ENCODE assay signal across 9 cellular contexts in genomic region chr1:203480525-203481084, GRCh38. TPM values are rescaled to one million over a fixed set of nuclear protein-coding genes. Genes with fewer than 3 reads are reported as not detected.
DNase-seq lines count a peak whose midpoint lies in the region; ATAC-seq and TF ChIP-seq lines count a peak whose summit lies in the region.
"Had no signal": no experiment of that assay in that cellular context is flagged by ENCODE, and none has a peak within 500 bp of the region (broad histone marks: within the 10 kb centered on the region; RNA-seq: fewer than 3 reads in every experiment).

No MANE protein-coding gene starts in this region.

- H3K27me3 Mint-ChIP-seq in WTC11 (ENCODE audit: low read depth): no peaks in the 10 kb centered on the region; the same call in 1 of the 2 replicates

- no peak overlapping the region for H3K27ac Mint-ChIP-seq in WTC11

- H3K36me3 ChIP-seq in mucosa of descending colon (ENCODE audit: low read depth) (no peaks in the 10 kb centered on the region), thyroid gland (peaks cover 0 to 4% of the 10 kb centered on the region in 2 donors)
- H3K36me3 ChIP-seq: neutrophil had no signal

- WGBS in thyroid gland, 2 donors: 34 to 56% methylated on average over 4 to 6 of the region's 6 CpGs

- no peak for TF ChIP-seq POLR2A in thyroid gland (IDR thresholded peaks at IDR 0.05)

- POLR2A ChIA-PET in WTC11 (lab: Charles Lee): no interaction called here

- DNase-seq in DMS53 treated with DMSO at 0.1 percent for 48 hours (lab: John Stamatoyannopoulos, UW; ENCODE audit: unreplicated experiment) (peak; percentile 45), NCI-H1694 treated with DMSO at 0.1 percent for 48 hours (lab: John Stamatoyannopoulos, UW) (peak; percentile 73), WTC11 (ENCODE audit: low spot score) (peak; percentile 45), dermis blood vessel endothelial cell (peak; percentile 56), mucosa of descending colon (peak; percentile 85 to 90 (median 87)), thyroid gland (peak; percentile 31 to 69), putamen (ENCODE audit: low spot score) (no peak), GF-D8 (lab: John Stamatoyannopoulos, UW) (no peak)

- CTCF ChIA-PET in WTC11 (lab: Charles Lee): interaction anchor here (0.8 to 5.5 kb wide), 7 partner anchors 7 to 213 kb away, joined by 3 to 60 read pairs (median 7); no protein-coding TSS in a partner anchor

- TF ChIP-seq CTCF in WTC11 (IDR thresholded peaks at IDR 0.05) (no peak), mucosa of descending colon (IDR thresholded peaks at IDR 0.05) (no peak), thyroid gland (IDR thresholded peaks at IDR 0.05) (no peak)

- H3K36me3 Mint-ChIP-seq in WTC11: no peaks in the 10 kb centered on the region

- peak; percentile 86 for ATAC-seq in WTC11
- ATAC-seq in mucosa of descending colon: peak; percentile 96

- no peaks in the 10 kb centered on the region for H3K9me3 ChIP-seq in mucosa of descending colon
- no peaks in the 10 kb centered on the region for H3K9me3 ChIP-seq in thyroid gland
- H3K9me3 ChIP-seq: neutrophil had no signal

- H3K4me3 ChIP-seq in mucosa of descending colon (no peak overlapping the region), thyroid gland (replicated peaks in 1 of 3) (no peak overlapping the region)

- H3K4me3 Mint-ChIP-seq in WTC11: no peak overlapping the region

- H3K4me1 ChIP-seq in mucosa of descending colon (ENCODE audit: low read depth): peaks cover 7% of the 10 kb centered on the region
- H3K4me1 ChIP-seq in thyroid gland: peaks cover 6 to 17% of the 10 kb centered on the region in 2 donors

- H3K9me3 Mint-ChIP-seq in WTC11: no peaks in the 10 kb centered on the region

- intact Hi-C loops in mucosa of descending colon (cut with DNase I, micrococcal nuclease): loop anchor here (10.0 kb wide), 3 partner anchors 136 to 216 kb away; no protein-coding TSS in a partner anchor
- intact Hi-C loops in thyroid gland (cut with DNase I): no loop called here

- peaks cover 23% of the 10 kb centered on the region for H3K4me1 Mint-ChIP-seq in WTC11

- H3K27me3 ChIP-seq in thyroid gland: no peaks in the 10 kb centered on the region

- H3K27ac ChIP-seq in thyroid gland: peak overlapping the region in 2 of 3 donors; percentile 54 to 74
- H3K27ac ChIP-seq: neutrophil had no signal

TF ChIP-seq in WTC11, 78 proteins besides CTCF, POLR2A, EP300 and RAD21:
- TF ChIP-seq MLX (CRISPR knock-in tag; IDR thresholded peaks at IDR 0.05) (no peak), ZSCAN18 (CRISPR knock-in tag; IDR thresholded peaks at IDR 0.05) (no peak), MXD4 (CRISPR knock-in tag; IDR thresholded peaks at IDR 0.05; ENCODE audit: borderline replicate concordance) (no peak), ETV6 (CRISPR knock-in tag; IDR thresholded peaks at IDR 0.05) (no peak)

RNA-seq across cellular contexts. Expression of gene PRELP, which starts 5.0 kb away (rescaled TPM):
- 0.17 to 0.23 TPM (median 0.18 TPM) in 3 replicates for total RNA-seq in WTC11 (2021)
- not detected in 2 replicates for total RNA-seq in dermis blood vessel endothelial cell
- 100 to 1,000 TPM in 1 of 3 donors, 1 to 10 TPM in 2; 5.5 to 174 (median 5.6) TPM for total RNA-seq in mucosa of descending colon
- total RNA-seq in thyroid gland: 10 to 100 TPM; 17.5 to 86.1 (median 35.4) TPM

RNA-seq across cellular contexts. Expression of gene OPTC, which starts 13.3 kb away (rescaled TPM):
- 0.55 to 1.2 TPM (median 0.76 TPM) in 3 replicates for total RNA-seq in WTC11 (2021)
- not detected in 2 replicates for total RNA-seq in dermis blood vessel endothelial cell
- not detected for total RNA-seq in mucosa of descending colon
- total RNA-seq in thyroid gland: not detected

Comparison
In these comparisons a context has a peak if more than half of its experiments do, and no peak if none do; other contexts are left out.
1. DNase-seq: peak in DMS53 treated with DMSO at 0.1 percent for 48 hours (single experiment), NCI-H1694 treated with DMSO at 0.1 percent for 48 hours (single experiment), WTC11 (single experiment), dermis blood vessel endothelial cell (single experiment), mucosa of descending colon (3 of 3) and thyroid gland (2 of 2); none in putamen (single experiment) and GF-D8 (single experiment).